Comparison of ENCODE assay signal across 8 cellular contexts in genomic region chr15:29268706-29269484, GRCh38. TPM values are rescaled to one million over a fixed set of nuclear protein-coding genes. Genes with fewer than 3 reads are reported as not detected.
DNase-seq lines count a peak whose midpoint lies in the region; ATAC-seq and TF ChIP-seq lines count a peak whose summit lies in the region.

No MANE protein-coding gene starts in this region.

- peaks cover 0 to 28% (median 20%) of the 10 kb centered on the region in 4 donors for H3K4me1 ChIP-seq in tibial artery

- intact Hi-C loops in tibial artery (cut with DNase I; ENCODE audit: low total_unique reads): no loop called here

- H3K9me3 ChIP-seq in tibial artery: no peaks in the 10 kb centered on the region

- no peaks in the 10 kb centered on the region for H3K27me3 ChIP-seq in tibial artery

- peak overlapping the region; percentile 87 to 95 for H3K27ac ChIP-seq in tibial artery

- DNase-seq in NCI-H748 (lab: John Stamatoyannopoulos, UW; ENCODE audit: unreplicated experiment) (peak; percentile 27), NCI-H748 treated with DMSO at 0.1 percent for 48 hours (lab: John Stamatoyannopoulos, UW) (no peak), OCI-M1 (lab: John Stamatoyannopoulos, UW) (peak; percentile 56), activated gamma-delta T cell (lab: John Stamatoyannopoulos, UW) (peak; percentile 22), foreskin melanocyte (peak; percentile 26), omental fat pad (ENCODE audit: low spot score) (peak; percentile 24), tibial artery (peak; percentile 21 to 70)

- no peaks in the 10 kb centered on the region for H3K36me3 ChIP-seq in tibial artery

- H3K4me3 ChIP-seq in tibial artery: peak overlapping the region; percentile 79 to 95

- ATAC-seq in HG02973 (IDR thresholded peaks at IDR 0.05; ENCODE audit: unreplicated experiment) (peak; percentile 19), omental fat pad (ENCODE audit: low FRiP score) (peak; percentile 49)

- no peak for TF ChIP-seq CTCF in omental fat pad (IDR thresholded peaks at IDR 0.05)
- TF ChIP-seq CTCF in tibial artery (IDR thresholded peaks at IDR 0.05): no peak

RNA-seq across cellular contexts. Expression of gene NSMCE3, which starts 0.7 kb away (rescaled TPM):
- total RNA-seq in omental fat pad: 1 to 10 TPM; 5.5 to 7.3 (median 7.0) TPM
